ENCODE assay signal across 1 cellular context in the genomic region with DNA sequence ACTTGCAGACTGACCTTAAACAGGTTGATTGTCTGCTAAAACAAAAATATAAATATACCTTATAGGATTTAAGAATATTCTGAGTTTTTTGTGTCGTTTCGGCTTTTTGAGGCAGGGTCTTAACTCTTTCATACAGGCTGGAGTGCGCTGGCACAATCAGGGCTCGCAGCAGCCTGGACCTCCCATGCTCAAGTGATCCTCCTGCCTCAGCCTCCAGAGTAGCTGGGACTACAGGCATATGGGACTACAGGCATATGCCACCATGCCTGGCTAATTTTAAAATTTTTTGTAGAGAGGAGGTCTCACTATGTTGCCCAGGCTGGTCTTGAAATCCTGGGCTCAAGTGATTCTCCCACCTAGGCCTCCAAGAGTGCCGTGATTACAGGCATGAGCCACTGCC.
TF ChIP-seq lines count a peak whose summit lies in the region.

No MANE protein-coding gene starts in this region.

TF ChIP-seq in H1, 55 proteins besides CTCF, POLR2A, EP300 and RAD21 (continued from another document):
- TF ChIP-seq SIX5 (IDR thresholded peaks at IDR 0.05; ENCODE audit: low read depth, low read length) = no peak
- no peak for TF ChIP-seq SIRT6 (IDR thresholded peaks at IDR 0.05; ENCODE audit: low read length)
